ENCODE assay signal across 3 cellular contexts in the genomic region with DNA sequence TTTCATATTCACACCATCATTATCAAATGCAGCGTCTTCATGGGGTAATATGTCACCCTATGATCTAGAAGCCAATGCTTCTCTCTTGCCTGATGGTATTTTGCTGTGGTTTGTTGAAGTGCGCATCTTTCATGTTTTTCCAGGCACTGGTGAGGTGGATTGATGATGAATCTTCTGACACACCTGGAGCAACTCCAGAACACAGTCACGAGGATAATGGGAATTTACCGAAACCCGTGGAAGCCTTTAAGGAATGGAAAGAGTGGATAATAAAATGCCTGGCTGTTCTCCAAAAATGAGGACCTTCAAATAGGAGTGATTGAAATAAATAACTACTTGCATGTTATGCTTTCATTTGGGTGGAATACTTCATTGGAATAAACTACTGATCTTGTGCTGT. TPM values are rescaled to one million over a fixed set of nuclear protein-coding genes. Genes with fewer than 3 reads are reported as not detected.
"Had no signal": no experiment of that assay in that cellular context is flagged by ENCODE, and none has a peak within 500 bp of the region (broad histone marks: within the 10 kb centered on the region; RNA-seq: fewer than 3 reads in every experiment).

No MANE protein-coding gene starts in this region.

RNA-seq across cellular contexts. Expression of gene SLC16A6, which starts 34.3 kb away (rescaled TPM):
- total RNA-seq: hepatocyte had no signal
- polyA plus RNA-seq: mammary epithelial cell, SK-N-SH had no signal
